ENCODE assay signal across 10 cellular contexts in genomic region chr9:33677506-33677809, GRCh38.
DNase-seq lines count a peak whose midpoint lies in the region; ATAC-seq and TF ChIP-seq lines count a peak whose summit lies in the region.
"Had no signal": no experiment of that assay in that cellular context is flagged by ENCODE, and none has a peak within 500 bp of the region (broad histone marks: within the 10 kb centered on the region; RNA-seq: fewer than 3 reads in every experiment).

No MANE protein-coding gene starts in this region.

- DNase-seq in heart left ventricle = no peak
- DNase-seq in Right ventricle myocardium superior = no peak
- no peak for DNase-seq in brain microvascular endothelial cell
- no peak for DNase-seq in upper lobe of right lung
- DNase-seq: DND-41 had no signal

- TF ChIP-seq CTCF in heart left ventricle (IDR thresholded peaks at IDR 0.05) (no peak), brain microvascular endothelial cell (IDR thresholded peaks at IDR 0.05; ENCODE audit: low read depth, low read length, missing control alignments) (no peak), upper lobe of right lung (IDR thresholded peaks at IDR 0.05) (no peak)

- intact Hi-C loops in heart left ventricle (cut with DNase I) (loop anchor here in 1 of 10 donors (5.0 kb wide), 1 partner anchor 45 kb away; no protein-coding TSS in a partner anchor), Right ventricle myocardium superior (cut with DNase I) (no loop called here), upper lobe of right lung (cut with DNase I) (no loop called here)

- H3K9ac ChIP-seq in muscle layer of colon (ENCODE audit: low read length) = no peak overlapping the region

- H3K27ac ChIP-seq in heart left ventricle (peak overlapping the region in 8 of 12 donors; percentile 27 to 86 (median 50)), brain microvascular endothelial cell (no peak overlapping the region), muscle layer of colon (ENCODE audit: low read depth, low read length) (peak overlapping the region; percentile 68), upper lobe of right lung (no peak overlapping the region)
- H3K27ac ChIP-seq: neutrophil had no signal

- in situ Hi-C loops in brain microvascular endothelial cell (cut with HindIII; ENCODE audit: low pct_ligation_motif_present, low sequenced_read_pairs) = no loop called here

- peak overlapping the region; percentile 51 to 83 (median 58) for H3K4me3 ChIP-seq in heart left ventricle
- H3K4me3 ChIP-seq in brain microvascular endothelial cell (ENCODE audit: low read depth, low read length) = peak overlapping the region; percentile 53
- peak overlapping the region; percentile 49 to 61 for H3K4me3 ChIP-seq in muscle layer of colon (ENCODE audit: low read depth in 1 of 2, low read length in 2 of 2)
- peak overlapping the region; percentile 49 for H3K4me3 ChIP-seq in upper lobe of right lung

- peaks cover 0 to 9% (median 0%) of the 10 kb centered on the region in 12 donors for H3K4me1 ChIP-seq in heart left ventricle
- H3K4me1 ChIP-seq in muscle layer of colon (ENCODE audit: insufficient read depth, low read length) = peaks cover 5% of the 10 kb centered on the region
- no peaks in the 10 kb centered on the region for H3K4me1 ChIP-seq in upper lobe of right lung

- ATAC-seq in heart left ventricle (no peak), Right ventricle myocardium superior (ENCODE audit: poor library complexity) (no peak), upper lobe of right lung (no peak), HG03571 (IDR thresholded peaks at IDR 0.05; ENCODE audit: unreplicated experiment) (no peak), GM18520 (IDR thresholded peaks at IDR 0.05; ENCODE audit: unreplicated experiment) (no peak), HG03108 (IDR thresholded peaks at IDR 0.05; ENCODE audit: unreplicated experiment) (no peak)

- TF ChIP-seq POLR2A in heart left ventricle (IDR thresholded peaks at IDR 0.05) = no peak

- 36 to 54% (median 48%) methylated on average over 3 of the region's 3 CpGs for WGBS in heart left ventricle, 4 donors

- H3K27me3 ChIP-seq in heart left ventricle = peaks cover 0 to 60% (median 0%) of the 10 kb centered on the region in 9 donors
- no peaks in the 10 kb centered on the region for H3K27me3 ChIP-seq in brain microvascular endothelial cell (replicated peaks)
- H3K27me3 ChIP-seq in muscle layer of colon (ENCODE audit: control insufficient read depth in 1 of 2, insufficient read depth in 2 of 2, low read length in 2 of 2) = no peaks in the 10 kb centered on the region
- H3K27me3 ChIP-seq in upper lobe of right lung = peaks cover 50% of the 10 kb centered on the region

- H3K9me3 ChIP-seq in heart left ventricle (no peaks in the 10 kb centered on the region), muscle layer of colon (ENCODE audit: low read length) (no peaks in the 10 kb centered on the region), upper lobe of right lung (no peaks in the 10 kb centered on the region)
- H3K9me3 ChIP-seq: neutrophil had no signal

- H3K36me3 ChIP-seq in heart left ventricle (no peaks in the 10 kb centered on the region), brain microvascular endothelial cell (replicated peaks) (no peaks in the 10 kb centered on the region), muscle layer of colon (ENCODE audit: insufficient read depth, low read length) (no peaks in the 10 kb centered on the region), upper lobe of right lung (no peaks in the 10 kb centered on the region)
- H3K36me3 ChIP-seq: neutrophil had no signal

Comparison
In these comparisons a context has a peak if more than half of its experiments do, and no peak if none do; other contexts are left out.
1. H3K27ac ChIP-seq: peak in heart left ventricle (8 of 12) and muscle layer of colon (single experiment); none in brain microvascular endothelial cell (single experiment) and upper lobe of right lung (single experiment).
2. Peak in every context shown above with its lines, with median percentiles within 50 percentile points of each other: H3K4me3 ChIP-seq.